Comparison of ENCODE assay signal across 9 cellular contexts in the genomic region with DNA sequence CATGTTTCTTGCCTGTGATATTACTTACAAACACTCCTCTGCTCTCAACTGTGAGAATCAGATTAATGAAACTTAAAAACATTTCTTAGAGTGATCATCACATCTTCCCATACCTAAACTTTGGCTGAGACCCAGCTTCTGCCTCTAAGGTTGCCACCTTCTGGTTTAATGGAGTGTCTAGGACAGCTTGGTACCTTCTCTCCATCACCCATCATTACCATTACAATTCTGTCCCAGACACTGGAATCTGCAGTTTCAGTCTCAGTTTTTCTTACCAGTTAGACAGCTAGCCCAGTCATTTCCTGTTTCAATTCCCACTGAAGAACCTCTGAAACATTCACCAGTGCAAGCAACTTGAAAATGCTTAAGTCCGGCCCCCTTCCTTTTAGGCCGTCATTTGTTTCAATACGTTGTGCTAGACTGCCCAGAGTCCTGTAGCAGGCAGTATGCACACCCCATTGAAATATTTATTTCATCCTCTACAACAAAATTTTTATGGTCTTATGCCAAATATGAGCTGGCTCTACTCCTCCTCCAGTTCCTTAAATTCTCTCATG.
DNase-seq lines count a peak whose midpoint lies in the region; ATAC-seq, FAIRE-seq and TF ChIP-seq lines count a peak whose summit lies in the region.
"Had no signal": no experiment of that assay in that cellular context is flagged by ENCODE, and none has a peak within 500 bp of the region (broad histone marks: within the 10 kb centered on the region; RNA-seq: fewer than 3 reads in every experiment).

No MANE protein-coding gene starts in this region.

- WGBS in GM12878 (ENCODE audit: insufficient coverage, insufficient replicate concordance, low lambda C conversion rate, missing lambda C conversion rate): 100% methylated on average over 3 of the region's 3 CpGs

- H3K36me3 ChIP-seq in GM12878 (ENCODE audit: control insufficient read depth in 2 of 2, insufficient read depth in 2 of 2, low read length in 1 of 2) (no peaks in the 10 kb centered on the region), vagina (no peaks in the 10 kb centered on the region)

- no peak overlapping the region for H3K4me2 ChIP-seq in GM12878 (ENCODE audit: control insufficient read depth, insufficient read depth)

- no peak overlapping the region for H3K9ac ChIP-seq in GM12878 (ENCODE audit: control insufficient read depth, insufficient read depth, low read length)

- TF ChIP-seq RAD21 in GM12878 (IDR thresholded peaks at IDR 0.05; ENCODE audit: insufficient read depth, low read depth, low read length): 0 out of 2 replicates have a peak, but pooled peaks have one; percentile 9

- no peaks in the 10 kb centered on the region for H3K79me2 ChIP-seq in GM12878 (ENCODE audit: control insufficient read depth, insufficient read depth, low read length)

- RAD21 ChIA-PET in GM12878 (lab: Charles Lee; ENCODE audit: unreplicated experiment): no interaction called here

- H4K20me1 ChIP-seq in GM12878 (ENCODE audit: control insufficient read depth, insufficient read depth): no peaks in the 10 kb centered on the region

- TF ChIP-seq EP300 in GM12878 (IDR thresholded peaks at IDR 0.05; ENCODE audit: borderline replicate concordance in 1 of 2, control insufficient read depth in 1 of 2, low read depth in 2 of 2, low read length in 2 of 2): no peak

- no peak overlapping the region for H3K27ac ChIP-seq in GM12878 (ENCODE audit: control insufficient read depth, insufficient read depth)
- H3K27ac ChIP-seq in vagina: no peak overlapping the region

- FAIRE-seq in GM12878 (lab: Jason Lieb, UNC): no peak

- no peak overlapping the region for H2AFZ ChIP-seq in GM12878 (ENCODE audit: control insufficient read depth, low read depth, low read length)

- in situ Hi-C loops in GM12878 (cut with MboI): no loop called here

- TF ChIP-seq POLR2A in GM12878 (IDR thresholded peaks at IDR 0.05; ENCODE audit: low read depth, low read length) (no peak), vagina (IDR thresholded peaks at IDR 0.05) (no peak)

- CTCF ChIA-PET in GM12878 (lab: Yijun Ruan, JAX): interaction anchor here (0.8 to 1.4 kb wide), 2 partner anchors 11 to 278 kb away, joined by 3 to 5 read pairs; no protein-coding TSS in a partner anchor

- no TSS peak for BruUV-seq in GM12878 (replicated peaks; lab: Mats Ljungman, UMichigan)

- ATAC-seq in GM12878: no peak

- DNase-seq in AG20443 (ENCODE audit: low spot score) (peak; percentile 12), M059J (ENCODE audit: low read depth) (peak; percentile 13), GM12878 (ENCODE audit: low read depth, low spot score) (no peak), lung microvascular endothelial cell (ENCODE audit: low read depth in 2 of 2) (peak; percentile 28 to 96), NCI-H2196 (lab: John Stamatoyannopoulos, UW; ENCODE audit: unreplicated experiment) (no peak), NCI-H82 treated with DMSO at 0.1 percent for 48 hours (lab: John Stamatoyannopoulos, UW; ENCODE audit: unreplicated experiment) (no peak), vagina (ENCODE audit: extremely low spot score in 2 of 2) (no peak)
- DNase-seq in central memory CD4-positive, alpha-beta T cell: no peak
- DNase-seq: mesendoderm had no signal

- intact Hi-C loops in GM12878 (cut with micrococcal nuclease; ENCODE audit: unreplicated experiment): no loop called here
- intact Hi-C loops in vagina (cut with DNase I): no loop called here

- H3K9me3 ChIP-seq in GM12878 (replicated peaks; ENCODE audit: control insufficient read depth, insufficient read depth, low read length): no peaks in the 10 kb centered on the region
- no peaks in the 10 kb centered on the region for H3K9me3 ChIP-seq in vagina

- no peak for TF ChIP-seq CTCF in GM12878 (IDR thresholded peaks at IDR 0.05 in 2 of 3, conservative IDR thresholded peaks at IDR 0.05 in 1 of 3; ENCODE audit: control insufficient read depth in 2 of 3, extremely low read depth in 1 of 3, insufficient read depth in 1 of 3, low read depth in 3 of 3, low read length in 3 of 3)
- no peak for TF ChIP-seq CTCF in vagina (IDR thresholded peaks at IDR 0.05)

- H3K27me3 ChIP-seq in GM12878 (replicated peaks in 1 of 2; ENCODE audit: control insufficient read depth in 2 of 2, insufficient read depth in 2 of 2, low read length in 1 of 2) (no peaks in the 10 kb centered on the region; a peak in 1 of 4 replicates), vagina (no peaks in the 10 kb centered on the region)

- SMC1A ChIA-PET in GM12878 (lab: Charles Lee; ENCODE audit: uncharacterized antibody, unreplicated experiment): interaction anchor here (1.2 kb wide), 1 partner anchor 9 kb away, joined by 3 read pairs; no protein-coding TSS in a partner anchor

- POLR2A ChIA-PET in GM12878 (lab: Charles Lee): no interaction called here

- no peak overlapping the region for H3K4me3 ChIP-seq in GM12878
- no peak overlapping the region for H3K4me3 ChIP-seq in vagina

- H3K4me1 ChIP-seq in GM12878 (ENCODE audit: control insufficient read depth, insufficient read depth, low read length) (0 out of 2 replicates have a peak, but pooled peaks cover 3% of the 10 kb centered on the region), vagina (peaks cover 13% of the 10 kb centered on the region)

TF ChIP-seq in GM12878, 131 proteins besides CTCF, POLR2A, EP300 and RAD21:
- TF ChIP-seq ZBTB40 (IDR thresholded peaks at IDR 0.05; ENCODE audit: borderline replicate concordance): no peak
- no peak for TF ChIP-seq RELB (IDR thresholded peaks at IDR 0.05; ENCODE audit: low read depth)
- TF ChIP-seq RCOR1 (conservative IDR thresholded peaks at IDR 0.05; ENCODE audit: low read depth, low read length): no peak
- no peak for TF ChIP-seq ETV6 (conservative IDR thresholded peaks at IDR 0.05 in 1 of 2, IDR thresholded peaks at IDR 0.05 in 1 of 2; ENCODE audit: borderline replicate concordance in 1 of 2, low read depth in 1 of 2)
- TF ChIP-seq IRF5 (IDR thresholded peaks at IDR 0.05; ENCODE audit: borderline replicate concordance): no peak
TF ChIP-seq in GM12878: peak in this region for 0.

Comparison
In these comparisons a context has a peak if more than half of its experiments do, and no peak if none do; other contexts are left out.
1. DNase-seq: peak in AG20443 (single experiment), M059J (single experiment) and lung microvascular endothelial cell (2 of 2); none in GM12878 (single experiment), NCI-H2196 (single experiment), central memory CD4-positive, alpha-beta T cell (single experiment), NCI-H82 treated with DMSO at 0.1 percent for 48 hours (single experiment) and vagina (0 of 2).